Comparison of ENCODE assay signal across 8 cellular contexts in genomic region chr3:141498592-141499223, GRCh38. TPM values are rescaled to one million over a fixed set of nuclear protein-coding genes. Genes with fewer than 3 reads are reported as not detected.
DNase-seq lines count a peak whose midpoint lies in the region; ATAC-seq and TF ChIP-seq lines count a peak whose summit lies in the region.

No MANE protein-coding gene starts in this region.

- TF ChIP-seq CTCF in CD14-positive monocyte (IDR thresholded peaks at IDR 0.05) (no peak), endodermal cell (conservative IDR thresholded peaks at IDR 0.05) (no peak)

- H3K27ac Mint-ChIP-seq in CD14-positive monocyte, result peak overlapping the region; percentile 91 to 97 (median 95)
- H3K27ac Mint-ChIP-seq in endodermal cell, result no peak overlapping the region

- ATAC-seq in GM21367 (IDR thresholded peaks at IDR 0.05; ENCODE audit: unreplicated experiment), result peak; percentile 91

- peaks cover 35% of the 10 kb centered on the region for H3K4me1 Mint-ChIP-seq in CD14-positive monocyte
- H3K4me1 Mint-ChIP-seq in endodermal cell, result peaks cover 5% of the 10 kb centered on the region

- DNase-seq in CD14-positive monocyte (ENCODE audit: low spot score) (peak; percentile 89), HT1080 (ENCODE audit: low read depth) (peak; percentile 93), globus pallidus (ENCODE audit: low spot score) (peak; percentile 14), NCI-H2227 (lab: John Stamatoyannopoulos, UW; ENCODE audit: unreplicated experiment) (no peak), endodermal cell (no peak)
- peak; percentile 55 to 87 for DNase-seq in activated CD4-positive, alpha-beta T cell treated with anti-CD3 and anti-CD28 coated beads, Interleukin-2, amount 50 U/mL, for 24 hours (ENCODE audit: low read depth in 1 of 2, low spot score in 1 of 2)
- DNase-seq in stimulated activated CD8-positive, alpha-beta memory T cell treated with anti-CD3 and anti-CD28 coated beads, Interleukin-2, amount 100 ng/mL, for 48 hours (ENCODE audit: low read depth in 2 of 2), result peak; percentile 62 to 73

- H3K9me3 Mint-ChIP-seq in CD14-positive monocyte, result peaks cover 0 to 3% (median 0%) of the 10 kb centered on the region in 7 donors
- H3K9me3 Mint-ChIP-seq in endodermal cell, result no peaks in the 10 kb centered on the region

- H3K27me3 Mint-ChIP-seq in CD14-positive monocyte (ENCODE audit: low read depth in 3 of 3) (no peaks in the 10 kb centered on the region), endodermal cell (ENCODE audit: insufficient read depth) (no peaks in the 10 kb centered on the region)

- no peaks in the 10 kb centered on the region for H3K27me3 ChIP-seq in endodermal cell (ENCODE audit: control insufficient read depth, insufficient read depth, low read length, poor library complexity, severe bottlenecking)

- H3K9me3 ChIP-seq in endodermal cell (ENCODE audit: control insufficient read depth, low read length), result no peaks in the 10 kb centered on the region

- H3K36me3 ChIP-seq in endodermal cell (ENCODE audit: control insufficient read depth, insufficient read depth, low read length), result peaks cover 11% of the 10 kb centered on the region

- no peak overlapping the region for H3K27ac ChIP-seq in endodermal cell (ENCODE audit: low read depth, low read length)

- no peak overlapping the region for H3K9ac ChIP-seq in endodermal cell (ENCODE audit: extremely low read depth, low read length, poor library complexity, severe bottlenecking)

- H3K4me3 Mint-ChIP-seq in CD14-positive monocyte (peak overlapping the region; percentile 71 to 88), endodermal cell (no peak overlapping the region)

- WGBS in endodermal cell (ENCODE audit: insufficient coverage in 1 of 2, insufficient read length in 1 of 2), 2 experiments, result 90 to 100% methylated on average over 1 to 6 of the region's 6 CpGs

- intact Hi-C loops in CD14-positive monocyte (cut with micrococcal nuclease), result no loop called here

- no peak overlapping the region for H3K4me3 ChIP-seq in endodermal cell (ENCODE audit: low read length)

- H3K4me1 ChIP-seq in endodermal cell (ENCODE audit: control insufficient read depth, insufficient read depth, low read length), result no peaks in the 10 kb centered on the region

- H3K36me3 Mint-ChIP-seq in CD14-positive monocyte, result peaks cover 11 to 14% of the 10 kb centered on the region in 2 donors
- H3K36me3 Mint-ChIP-seq in endodermal cell (ENCODE audit: low read depth), result peaks cover 2% of the 10 kb centered on the region

RNA-seq across cellular contexts. Expression of gene RASA2, which starts 11.9 kb away (rescaled TPM):
- 10 to 100 TPM in 1 of 2 donors, 1 to 10 TPM in 1; 8.8 to 13.5 TPM for polyA plus RNA-seq in CD14-positive monocyte
- 11.8 and 14.0 TPM in 2 replicates for total RNA-seq in HT1080 (2014; rRNA removed; shearing (Covaris generic))
- 17.4 and 22.7 TPM in 2 replicates for polyA plus RNA-seq in HT1080 (2015; cell fraction: cytosol; rRNA removed)
- polyA plus RNA-seq in HT1080 (2015; cell fraction: nucleus; rRNA removed), result 46.8 and 47.0 TPM in 2 replicates
- 10 to 100 TPM; 20.5 to 25.0 TPM for total RNA-seq in endodermal cell
- polyA plus RNA-seq in endodermal cell (2013, experiment 1 of 2), result 15.8 TPM
- polyA plus RNA-seq in endodermal cell (2013, experiment 2 of 2), result 14.9 TPM

Comparison
In these comparisons a context has a peak if more than half of its experiments do, and no peak if none do; other contexts are left out.
1. DNase-seq: peak in CD14-positive monocyte (single experiment), HT1080 (single experiment), activated CD4-positive, alpha-beta T cell treated with anti-CD3 and anti-CD28 coated beads, Interleukin-2, amount 50 U/mL, for 24 hours (2 of 2), globus pallidus (single experiment) and stimulated activated CD8-positive, alpha-beta memory T cell treated with anti-CD3 and anti-CD28 coated beads, Interleukin-2, amount 100 ng/mL, for 48 hours (2 of 2); none in NCI-H2227 (single experiment) and endodermal cell (single experiment).